Comparison of ENCODE assay signal across 29 cellular contexts in the genomic region with DNA sequence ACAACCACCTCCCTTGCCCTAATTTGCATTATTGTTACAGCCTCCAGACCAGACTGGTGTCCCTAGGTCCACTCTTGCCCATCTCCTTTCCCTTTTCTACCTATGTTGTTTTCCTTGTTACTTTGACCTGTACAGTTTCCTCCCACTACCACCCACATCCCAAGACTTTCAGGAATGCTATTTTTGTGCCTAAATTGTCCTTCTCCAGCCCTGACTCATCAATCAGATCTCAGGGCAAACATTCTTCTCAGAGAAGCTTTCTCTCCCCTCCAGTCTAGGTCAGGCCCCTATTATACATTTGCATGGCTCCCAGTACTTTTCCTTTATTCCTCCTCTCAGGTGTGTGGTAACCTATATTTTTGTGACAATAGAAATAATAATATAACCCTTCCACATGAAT.
"Had no signal": no experiment of that assay in that cellular context is flagged by ENCODE, and none has a peak within 500 bp of the region (broad histone marks: within the 10 kb centered on the region; RNA-seq: fewer than 3 reads in every experiment).

No MANE protein-coding gene starts in this region.

- H3K4me3 Mint-ChIP-seq: immature natural killer cell; mesothelial cell of epicardium; naive B cell; natural killer cell treated with Interleukin-12 subunit alpha and Interleukin-12 subunit beta and Interleukin-15 and Interleukin-18, amount 100 ng/mL, for 72 hours; neural crest cell; stimulated activated naive CD8-positive, alpha-beta T cell treated with anti-CD3 and anti-CD28 coated beads, Interleukin-15, amount 100 ng/mL, for 72 hours had no signal

- H3K4me1 Mint-ChIP-seq: immature natural killer cell; naive B cell; neural crest cell; stimulated activated naive CD8-positive, alpha-beta T cell treated with anti-CD3 and anti-CD28 coated beads, Interleukin-15, amount 100 ng/mL, for 72 hours had no signal

- H3K9me3 Mint-ChIP-seq: mesothelial cell of epicardium; neural crest cell; stimulated activated naive CD8-positive, alpha-beta T cell treated with anti-CD3 and anti-CD28 coated beads, Interleukin-15, amount 100 ng/mL, for 72 hours had no signal

- DNase-seq: dorsolateral prefrontal cortex; effector CD4-positive, alpha-beta T cell; hypothalamus; immature natural killer cell; mesenchymal stem cell; mucosa of descending colon; naive B cell; pancreas; stimulated activated CD4-positive, alpha-beta T cell treated with anti-CD3 and anti-CD28 coated beads, Interleukin-12 subunit alpha, Interleukin-12 subunit beta, amount 100 ng/mL, for 4 hours; stimulated activated CD4-positive, alpha-beta T cell treated with anti-CD3 and anti-CD28 coated beads, Interleukin-1b, Interleukin-23, amount 100 ng/mL, for 48 hours; stimulated activated CD4-positive, alpha-beta T cell treated with anti-CD3 and anti-CD28 coated beads, Interleukin-4, amount 100 ng/mL, for 1 hour; stimulated activated CD8-positive, alpha-beta memory T cell treated with anti-CD3 and anti-CD28 coated beads, Interleukin-4, amount 100 ng/mL, for 48 hours; stimulated activated naive CD4-positive, alpha-beta T cell; stimulated activated naive CD8-positive, alpha-beta T cell treated with anti-CD3 and anti-CD28 coated beads, Interleukin-15, amount 100 ng/mL, for 72 hours; transverse colon; upper lobe of right lung had no signal

- H3K36me3 ChIP-seq: neutrophil, pancreas, prostate gland, right atrium auricular region, suprapubic skin, transverse colon, upper lobe of right lung, vagina had no signal

- H3K36me3 Mint-ChIP-seq: immature natural killer cell; mesothelial cell of epicardium; naive B cell; natural killer cell treated with Interleukin-12 subunit alpha and Interleukin-12 subunit beta and Interleukin-15 and Interleukin-18, amount 100 ng/mL, for 72 hours had no signal

- H3K9me3 ChIP-seq: mucosa of descending colon, neutrophil, pancreas, prostate gland, right atrium auricular region, suprapubic skin, transverse colon, upper lobe of right lung, vagina had no signal

- H3K4me1 ChIP-seq: pancreas, prostate gland, right atrium auricular region, suprapubic skin, transverse colon, upper lobe of right lung, vagina had no signal

- H3K4me3 ChIP-seq: dorsolateral prefrontal cortex, mucosa of descending colon, pancreas, prostate gland, right atrium auricular region, smooth muscle cell, suprapubic skin, transverse colon, upper lobe of right lung, vagina had no signal

- H3K27me3 ChIP-seq: neutrophil, pancreas, right atrium auricular region, transverse colon, upper lobe of right lung, vagina had no signal

- ATAC-seq: left lobe of liver; mucosa of descending colon; natural killer cell treated with Interleukin-12 subunit alpha and Interleukin-12 subunit beta and Interleukin-15 and Interleukin-18, amount 100 ng/mL, for 72 hours; pancreas; sciatic nerve; stimulated activated naive CD8-positive, alpha-beta T cell treated with anti-CD3 and anti-CD28 coated beads, Interleukin-15, amount 100 ng/mL, for 72 hours; upper lobe of right lung had no signal

- H3K27ac ChIP-seq: dorsolateral prefrontal cortex, neutrophil, pancreas, prostate gland, right atrium auricular region, suprapubic skin, transverse colon, upper lobe of right lung, vagina had no signal

- H3K27ac Mint-ChIP-seq: immature natural killer cell; mesothelial cell of epicardium; naive B cell; natural killer cell treated with Interleukin-12 subunit alpha and Interleukin-12 subunit beta and Interleukin-15 and Interleukin-18, amount 100 ng/mL, for 72 hours; stimulated activated naive CD8-positive, alpha-beta T cell treated with anti-CD3 and anti-CD28 coated beads, Interleukin-15, amount 100 ng/mL, for 72 hours had no signal

- FAIRE-seq: frontal cortex, keratinocyte, pancreas had no signal
